8 cellular contexts compared by ENCODE assay signal in genomic region chr17:22600904-22601303, GRCh38.
DNase-seq lines count a peak whose midpoint lies in the region; ATAC-seq, FAIRE-seq and TF ChIP-seq lines count a peak whose summit lies in the region.
"Not testable (repeated sequence)": the region's sequence is repeated elsewhere in the genome, so short reads cannot be mapped to it uniquely, and the experiment has no call there.

No MANE protein-coding gene starts in this region.

- peak in 1 of 2 experiments; percentile 25 for DNase-seq in Caco-2
- DNase-seq in GM13977 (ENCODE audit: low spot score); GM12878 (ENCODE audit: low read depth, low spot score); neural crest cell (ENCODE audit: low read depth, low spot score): not testable (repeated sequence)
- peak; percentile 60 for DNase-seq in MM.1S
- DNase-seq in NCI-H2227 (lab: John Stamatoyannopoulos, UW; ENCODE audit: unreplicated experiment), result peak; percentile 2
- DNase-seq in RPMI7951 (ENCODE audit: low read depth), result peak; percentile 15
- DNase-seq in globus pallidus (ENCODE audit: low spot score), result peak; percentile 1

- 3% methylated on average over 2 of the region's 2 CpGs for WGBS in GM12878 (ENCODE audit: insufficient coverage, insufficient replicate concordance, low lambda C conversion rate, missing lambda C conversion rate)

- POLR2A ChIA-PET in Caco-2 (lab: Charles Lee); GM12878 (lab: Charles Lee): not testable (repeated sequence)

- not testable (repeated sequence) for H3K36me3 Mint-ChIP-seq in Caco-2 (ENCODE audit: insufficient read depth, unreplicated experiment); neural crest cell (ENCODE audit: low read depth)

- CTCF ChIA-PET in Caco-2 (lab: Charles Lee); GM12878 (lab: Yijun Ruan, JAX): not testable (repeated sequence)

- H3K27me3 Mint-ChIP-seq in Caco-2 (ENCODE audit: insufficient read depth, unreplicated experiment); neural crest cell (ENCODE audit: low read depth): not testable (repeated sequence)

- H3K36me3 ChIP-seq in Caco-2 (ENCODE audit: control insufficient read depth, insufficient read depth, low read length); MM.1S (replicated peaks; ENCODE audit: insufficient read depth, low read length); GM12878 (ENCODE audit: control insufficient read depth in 2 of 2, insufficient read depth in 2 of 2, low read length in 1 of 2): not testable (repeated sequence)

- H3K27me3 ChIP-seq in Caco-2 (replicated peaks; ENCODE audit: control insufficient read depth, insufficient read depth, low read length); MM.1S (replicated peaks; ENCODE audit: insufficient read depth, low read length); GM12878 (replicated peaks in 1 of 2; ENCODE audit: control insufficient read depth in 2 of 2, insufficient read depth in 2 of 2, low read length in 1 of 2): not testable (repeated sequence)

- not testable (repeated sequence) for H3K4me1 ChIP-seq in Caco-2; MM.1S (ENCODE audit: low read length); GM12878 (ENCODE audit: control insufficient read depth, insufficient read depth, low read length)

- FAIRE-seq in GM12878 (lab: Jason Lieb, UNC), result peak; percentile 78

- not testable (repeated sequence) for H3K79me2 ChIP-seq in MM.1S (ENCODE audit: low read length); GM12878 (ENCODE audit: control insufficient read depth, insufficient read depth, low read length)

- in situ Hi-C loops in GM13977 (cut with MboI; ENCODE audit: low pct_unique_long_range_greater_than_20kb, low sequenced_read_pairs, unreplicated experiment), result not testable (repeated sequence)
- in situ Hi-C loops in GM12878 (cut with MboI), result loop anchor here (10.0 kb wide), 1 partner anchor 64 kb away; no protein-coding TSS in a partner anchor

- not testable (repeated sequence) for H3K4me3 ChIP-seq in Caco-2 (ENCODE audit: low read depth, low read length); MM.1S (ENCODE audit: low read length); GM12878

- not testable (repeated sequence) for H2AFZ ChIP-seq in MM.1S (ENCODE audit: low read length); GM12878 (ENCODE audit: control insufficient read depth, low read depth, low read length)

- not testable (repeated sequence) for BruUV-seq in Caco-2 (replicated peaks; lab: Mats Ljungman, UMichigan); GM12878 (replicated peaks; lab: Mats Ljungman, UMichigan)

- not testable (repeated sequence) for TF ChIP-seq POLR2A in GM12878 (IDR thresholded peaks at IDR 0.05; ENCODE audit: low read depth, low read length)

- ATAC-seq in GM12878, result not testable (repeated sequence)

- H3K4me1 Mint-ChIP-seq in Caco-2 (ENCODE audit: low read depth, unreplicated experiment); neural crest cell: not testable (repeated sequence)

- SMC1A ChIA-PET in GM12878 (lab: Charles Lee; ENCODE audit: uncharacterized antibody, unreplicated experiment), result not testable (repeated sequence)

- H3K27ac ChIP-seq in MM.1S (ENCODE audit: low read length); GM12878 (ENCODE audit: control insufficient read depth, insufficient read depth): not testable (repeated sequence)

- not testable (repeated sequence) for H3K27ac Mint-ChIP-seq in Caco-2 (ENCODE audit: unreplicated experiment); neural crest cell (ENCODE audit: unreplicated experiment)

- not testable (repeated sequence) for TF ChIP-seq RAD21 in GM12878 (IDR thresholded peaks at IDR 0.05; ENCODE audit: insufficient read depth, low read depth, low read length)

- not testable (repeated sequence) for H4K20me1 ChIP-seq in MM.1S (ENCODE audit: insufficient read depth, low read length); GM12878 (ENCODE audit: control insufficient read depth, insufficient read depth)

- H3K4me2 ChIP-seq in MM.1S (ENCODE audit: low read depth, low read length); GM12878 (ENCODE audit: control insufficient read depth, insufficient read depth): not testable (repeated sequence)

- not testable (repeated sequence) for H3K9me3 ChIP-seq in Caco-2; MM.1S (replicated peaks; ENCODE audit: insufficient read depth, low read length); GM12878 (replicated peaks; ENCODE audit: control insufficient read depth, insufficient read depth, low read length)

- not testable (repeated sequence) for H3K9me2 ChIP-seq in MM.1S (replicated peaks; ENCODE audit: insufficient read depth, low read length)

- peak; percentile 38 to 49 for TF ChIP-seq CTCF in Caco-2 (IDR thresholded peaks at IDR 0.05; ENCODE audit: insufficient read depth in 1 of 2, low read depth in 1 of 2, low read length in 1 of 2, severe bottlenecking in 1 of 2, unreplicated experiment in 1 of 2)
- peak; percentile 17 for TF ChIP-seq CTCF in GM13977 (IDR thresholded peaks at IDR 0.05; ENCODE audit: extremely low read depth, insufficient read depth, missing control alignments)
- peak; percentile 28 for TF ChIP-seq CTCF in MM.1S (IDR thresholded peaks at IDR 0.05; ENCODE audit: low read length)
- peak in 1 of 3 experiments; percentile 3; a peak in 1 of 6 replicates for TF ChIP-seq CTCF in GM12878 (IDR thresholded peaks at IDR 0.05 in 2 of 3, conservative IDR thresholded peaks at IDR 0.05 in 1 of 3; ENCODE audit: control insufficient read depth in 2 of 3, extremely low read depth in 1 of 3, insufficient read depth in 1 of 3, low read depth in 3 of 3, low read length in 3 of 3)
- TF ChIP-seq CTCF in neural crest cell (conservative IDR thresholded peaks at IDR 0.05), result peak; percentile 27

- not testable (repeated sequence) for TF ChIP-seq EP300 in GM12878 (IDR thresholded peaks at IDR 0.05; ENCODE audit: borderline replicate concordance in 1 of 2, control insufficient read depth in 1 of 2, low read depth in 2 of 2, low read length in 2 of 2)

- RAD21 ChIA-PET in GM12878 (lab: Charles Lee; ENCODE audit: unreplicated experiment), result not testable (repeated sequence)

- not testable (repeated sequence) for H3F3A ChIP-seq in MM.1S (ENCODE audit: insufficient read depth, low read length)

- H3K9me3 Mint-ChIP-seq in Caco-2 (ENCODE audit: unreplicated experiment), result not testable (repeated sequence)
- peaks cover 14% of the 10 kb centered on the region for H3K9me3 Mint-ChIP-seq in neural crest cell

- not testable (repeated sequence) for H3K9ac ChIP-seq in MM.1S (ENCODE audit: low read length); GM12878 (ENCODE audit: control insufficient read depth, insufficient read depth, low read length)

- not testable (repeated sequence) for H3K4me3 Mint-ChIP-seq in Caco-2 (ENCODE audit: unreplicated experiment); neural crest cell

- intact Hi-C loops in Caco-2 (cut with micrococcal nuclease; ENCODE audit: unreplicated experiment), result loop anchor here (2.0 kb wide), 1 partner anchor 68 kb away; no protein-coding TSS in a partner anchor
- intact Hi-C loops in GM12878 (cut with micrococcal nuclease; ENCODE audit: unreplicated experiment), result not testable (repeated sequence)
